In genomic region chr17:3989156-3989886, GRCh38 we compare ENCODE assay signal across 23 cellular contexts. TPM values are rescaled to one million over a fixed set of nuclear protein-coding genes. Genes with fewer than 3 reads are reported as not detected.
DNase-seq lines count a peak whose midpoint lies in the region; ATAC-seq and TF ChIP-seq lines count a peak whose summit lies in the region.
"Had no signal": no experiment of that assay in that cellular context is flagged by ENCODE, and none has a peak within 500 bp of the region (broad histone marks: within the 10 kb centered on the region; RNA-seq: fewer than 3 reads in every experiment).

No MANE protein-coding gene starts in this region.

- intact Hi-C loops in IMR-90 (cut with micrococcal nuclease) (no loop called here), left lung (cut with DNase I) (no loop called here), transverse colon (cut with DNase I; ENCODE audit: low total_unique reads) (loop anchor here (5.0 kb wide), 1 partner anchor 1618 kb away; no protein-coding TSS in a partner anchor)
- intact Hi-C loops in activated T-helper 1 cell treated with anti-CD3 and anti-CD28 coated beads, Interleukin-12 subunit alpha, Interleukin-12 subunit beta, Interleukin-2, Interleukin-4 antibody, amounts not matched to agents 30 ng/mL and 10 ng/mL and 1 ng/mL, durations not matched to agents 14 hours and 24 hours and 36 hours (cut with micrococcal nuclease) = no loop called here

- TF ChIP-seq POLR2A in IMR-90 (IDR thresholded peaks at IDR 0.05; ENCODE audit: low read depth, low read length) = no peak
- TF ChIP-seq POLR2A in transverse colon (IDR thresholded peaks at IDR 0.05) = no peak

- no peak overlapping the region for H3K14ac ChIP-seq in IMR-90 (replicated peaks; ENCODE audit: low read depth, low read length)

- H3K36me3 Mint-ChIP-seq in activated T-helper 1 cell treated with anti-CD3 and anti-CD28 coated beads, Interleukin-12 subunit alpha, Interleukin-12 subunit beta, Interleukin-2, Interleukin-4 antibody, amounts not matched to agents 30 ng/mL and 10 ng/mL and 1 ng/mL, durations not matched to agents 14 hours and 24 hours and 36 hours (ENCODE audit: low read depth) = no peaks in the 10 kb centered on the region
- H3K36me3 Mint-ChIP-seq in T-cell = no peaks in the 10 kb centered on the region

- H3K56ac ChIP-seq in IMR-90 (ENCODE audit: extremely low read depth, insufficient read depth, low read length) = no peak overlapping the region

- H3K79me1 ChIP-seq in IMR-90 (ENCODE audit: low read depth in 1 of 2, low read length in 2 of 2) = no peaks in the 10 kb centered on the region

- CTCF ChIA-PET in IMR-90 (lab: Yijun Ruan, JAX) = no interaction called here
- CTCF ChIA-PET in T-cell (lab: Charles Lee) = no interaction called here

- H3K23ac ChIP-seq in IMR-90 (ENCODE audit: low read depth, low read length) = no peak overlapping the region

- in situ Hi-C loops in IMR-90 (cut with MboI; ENCODE audit: low sequenced_read_pairs) = no loop called here
- in situ Hi-C loops in transverse colon (cut with MboI; ENCODE audit: low pct_ligation_motif_present in 1 of 4, low pct_unique_long_range_greater_than_20kb in 1 of 4, low sequenced_read_pairs in 3 of 4) = no loop called here

- H2BK5ac ChIP-seq in IMR-90 (ENCODE audit: low read depth, low read length, poor library complexity, severe bottlenecking) = no peak overlapping the region

- no peaks in the 10 kb centered on the region for H3K9me1 ChIP-seq in IMR-90 (ENCODE audit: insufficient read depth, low read length)

- peaks cover 12% of the 10 kb centered on the region for H3K27me3 Mint-ChIP-seq in activated T-helper 1 cell treated with anti-CD3 and anti-CD28 coated beads, Interleukin-12 subunit alpha, Interleukin-12 subunit beta, Interleukin-2, Interleukin-4 antibody, amounts not matched to agents 30 ng/mL and 10 ng/mL and 1 ng/mL, durations not matched to agents 14 hours and 24 hours and 36 hours (ENCODE audit: insufficient read depth)
- peaks cover 0 to 2% of the 10 kb centered on the region in 2 donors for H3K27me3 Mint-ChIP-seq in T-cell
- H3K27me3 Mint-ChIP-seq: naive B cell had no signal

- H3K4me2 ChIP-seq in IMR-90 (ENCODE audit: low read depth, low read length) = no peak overlapping the region

- peak overlapping the region; percentile 3; the same call in 1 of the 2 replicates for H2AK5ac ChIP-seq in IMR-90 (ENCODE audit: low read depth, low read length)

- H3K4me1 ChIP-seq in IMR-90 (ENCODE audit: control insufficient read depth, insufficient read depth, low read length) = peaks cover 3% of the 10 kb centered on the region; the same call in 1 of the 2 replicates
- peaks cover 0 to 7% of the 10 kb centered on the region in 2 donors for H3K4me1 ChIP-seq in left lung
- peaks cover 0 to 10% (median 1%) of the 10 kb centered on the region in 4 donors for H3K4me1 ChIP-seq in transverse colon
- H3K4me1 ChIP-seq: psoas muscle had no signal

- no peak overlapping the region for H3K18ac ChIP-seq in IMR-90 (ENCODE audit: low read depth, low read length)

- H4K20me1 ChIP-seq in IMR-90 (ENCODE audit: insufficient read depth, low read length) = no peaks in the 10 kb centered on the region

- dilution Hi-C loops in IMR-90 (cut with HindIII; ENCODE audit: low sequenced_read_pairs, unreplicated experiment) = no loop called here

- BruUV-seq in IMR-90 (replicated peaks; lab: Mats Ljungman, UMichigan) = no TSS peak

- H4K8ac ChIP-seq in IMR-90 (ENCODE audit: low read depth in 2 of 2, low read length in 2 of 2) = no peak overlapping the region

- no peak for TF ChIP-seq CTCF in IMR-90 (conservative IDR thresholded peaks at IDR 0.05; ENCODE audit: low read depth, low read length)
- no peak for TF ChIP-seq CTCF in left lung (IDR thresholded peaks at IDR 0.05)
- no peak for TF ChIP-seq CTCF in transverse colon (IDR thresholded peaks at IDR 0.05)

- no peaks in the 10 kb centered on the region for H3K4me1 Mint-ChIP-seq in activated T-helper 1 cell treated with anti-CD3 and anti-CD28 coated beads, Interleukin-12 subunit alpha, Interleukin-12 subunit beta, Interleukin-2, Interleukin-4 antibody, amounts not matched to agents 30 ng/mL and 10 ng/mL and 1 ng/mL, durations not matched to agents 14 hours and 24 hours and 36 hours (ENCODE audit: low read depth)
- no peaks in the 10 kb centered on the region for H3K4me1 Mint-ChIP-seq in T-cell
- H3K4me1 Mint-ChIP-seq: activated naive CD8-positive, alpha-beta T cell treated with anti-CD3 and anti-CD28 coated beads, Interleukin-2, amount 50 U/mL, for 24 hours; stimulated activated naive CD8-positive, alpha-beta T cell treated with anti-CD3 and anti-CD28 coated beads, Interleukin-15, amount 100 ng/mL, for 72 hours had no signal

- TF ChIP-seq RAD21 in IMR-90 (IDR thresholded peaks at IDR 0.05; ENCODE audit: low read length) = no peak

- no peak overlapping the region for H3K27ac Mint-ChIP-seq in activated T-helper 1 cell treated with anti-CD3 and anti-CD28 coated beads, Interleukin-12 subunit alpha, Interleukin-12 subunit beta, Interleukin-2, Interleukin-4 antibody, amounts not matched to agents 30 ng/mL and 10 ng/mL and 1 ng/mL, durations not matched to agents 14 hours and 24 hours and 36 hours
- no peak overlapping the region for H3K27ac Mint-ChIP-seq in T-cell
- H3K27ac Mint-ChIP-seq: activated CD8-positive, alpha-beta T cell treated with anti-CD3 and anti-CD28 coated beads, Interleukin-2, amount 10 ng/mL, durations not matched to agents 7 days and 5 days; activated naive CD8-positive, alpha-beta T cell treated with anti-CD3 and anti-CD28 coated beads, Interleukin-2, amount 50 U/mL, for 24 hours; naive B cell; stimulated activated naive CD8-positive, alpha-beta T cell treated with anti-CD3 and anti-CD28 coated beads, Interleukin-15, amount 100 ng/mL, for 72 hours had no signal

- no peak overlapping the region for H3K4me3 Mint-ChIP-seq in activated T-helper 1 cell treated with anti-CD3 and anti-CD28 coated beads, Interleukin-12 subunit alpha, Interleukin-12 subunit beta, Interleukin-2, Interleukin-4 antibody, amounts not matched to agents 30 ng/mL and 10 ng/mL and 1 ng/mL, durations not matched to agents 14 hours and 24 hours and 36 hours
- H3K4me3 Mint-ChIP-seq in T-cell = no peak overlapping the region
- H3K4me3 Mint-ChIP-seq: activated CD8-positive, alpha-beta T cell treated with anti-CD3 and anti-CD28 coated beads, Interleukin-2, amount 10 ng/mL, durations not matched to agents 7 days and 5 days; activated naive CD8-positive, alpha-beta T cell treated with anti-CD3 and anti-CD28 coated beads, Interleukin-2, amount 50 U/mL, for 24 hours; stimulated activated naive CD8-positive, alpha-beta T cell treated with anti-CD3 and anti-CD28 coated beads, Interleukin-15, amount 100 ng/mL, for 72 hours had no signal

- TF ChIP-seq EP300 in transverse colon (IDR thresholded peaks at IDR 0.05; ENCODE audit: low read depth) = no peak

- no peak overlapping the region for H2AK9ac ChIP-seq in IMR-90 (replicated peaks; ENCODE audit: low read depth, low read length, poor library complexity)

- POLR2A ChIA-PET in IMR-90 (lab: Charles Lee; ENCODE audit: unreplicated experiment) = no interaction called here
- POLR2A ChIA-PET in T-cell (lab: Charles Lee) = no interaction called here

- H3K27ac ChIP-seq in IMR-90 (ENCODE audit: insufficient read depth, low read length) (no peak overlapping the region), left lung (no peak overlapping the region), transverse colon (no peak overlapping the region)
- H3K27ac ChIP-seq: psoas muscle had no signal

- no peak overlapping the region for H2BK15ac ChIP-seq in IMR-90 (ENCODE audit: low read depth, low read length)

- H3K9ac ChIP-seq in IMR-90 (ENCODE audit: low read depth, low read length) = no peak overlapping the region

- no peak overlapping the region for H2BK120ac ChIP-seq in IMR-90 (ENCODE audit: low read depth, low read length)

- H3K36me3 ChIP-seq in IMR-90 (ENCODE audit: control insufficient read depth, insufficient read depth, low read length) (no peaks in the 10 kb centered on the region), left lung (no peaks in the 10 kb centered on the region), transverse colon (no peaks in the 10 kb centered on the region)

- H3K4me3 ChIP-seq in IMR-90 (ENCODE audit: insufficient read depth, low read depth, low read length) (no peak overlapping the region), left lung (no peak overlapping the region), transverse colon (no peak overlapping the region)
- H3K4me3 ChIP-seq: body of pancreas, psoas muscle had no signal

- DNase-seq in IMR-90 (no peak), dermis microvascular lymphatic vessel endothelial cell (ENCODE audit: low read depth in 2 of 2) (peak; percentile 83 to 87), left lung (no peak), transverse colon (peak; percentile 1), T-cell (no peak)
- no peak for DNase-seq in activated T-helper 1 cell treated with anti-CD3 and anti-CD28 coated beads, Interleukin-12 subunit alpha, Interleukin-12 subunit beta, Interleukin-2, Interleukin-4 antibody, amounts not matched to agents 30 ng/mL and 10 ng/mL and 1 ng/mL, durations not matched to agents 14 hours and 24 hours and 36 hours (ENCODE audit: low spot score)
- DNase-seq: activated CD8-positive, alpha-beta T cell treated with anti-CD3 and anti-CD28 coated beads, Interleukin-2, amount 10 ng/mL, durations not matched to agents 7 days and 5 days; activated effector memory CD4-positive, alpha-beta T cell treated with anti-CD3 and anti-CD28 coated beads, Interleukin-2, amount 50 U/mL, for 16 hours; activated naive CD8-positive, alpha-beta T cell treated with anti-CD3 and anti-CD28 coated beads, Interleukin-2, amount 50 U/mL, for 24 hours; body of pancreas; C1 segment of cervical spinal cord; cerebellar nuclear complex; COR-L47; effector CD4-positive, alpha-beta T cell; Karpas-422; naive B cell; NCI-H1436; NCI-H82; psoas muscle; RPMI8226; stimulated activated naive CD8-positive, alpha-beta T cell treated with anti-CD3 and anti-CD28 coated beads, Interleukin-15, amount 100 ng/mL, for 72 hours; T-helper 2 cell had no signal

- no peak overlapping the region for H2BK20ac ChIP-seq in IMR-90 (ENCODE audit: low read depth, low read length)

- no peak overlapping the region for H4K91ac ChIP-seq in IMR-90 (ENCODE audit: insufficient read depth, low read depth, low read length)

- WGBS in IMR-90 (ENCODE audit: extremely low coverage in 2 of 2, insufficient read length in 1 of 2), 2 experiments = 95% methylated on average over 4 of the region's 20 CpGs; no CpG with 5 or more reads in 1 of the 2 experiments
- WGBS in transverse colon (ENCODE audit: low coverage in 1 of 2), 2 donors = 85 to 100% methylated on average over 3 to 19 of the region's 20 CpGs

- no peak overlapping the region for H2AFZ ChIP-seq in IMR-90 (replicated peaks; ENCODE audit: low read length, poor library complexity)

- H3K9me3 ChIP-seq in IMR-90 (ENCODE audit: control insufficient read depth, insufficient read depth, low read length) = no peaks in the 10 kb centered on the region
- no peaks in the 10 kb centered on the region for H3K9me3 ChIP-seq in left lung
- H3K9me3 ChIP-seq in transverse colon = no peaks in the 10 kb centered on the region
- H3K9me3 ChIP-seq: body of pancreas, psoas muscle had no signal

- no peak overlapping the region for H4K5ac ChIP-seq in IMR-90 (ENCODE audit: low read depth, low read length)

- H3K27me3 ChIP-seq in IMR-90 (ENCODE audit: control insufficient read depth, insufficient read depth, low read length) (peaks cover 5% of the 10 kb centered on the region; the same call in 1 of the 2 replicates), left lung (peaks cover 0 to 12% of the 10 kb centered on the region in 2 donors), transverse colon (no peaks in the 10 kb centered on the region)
- H3K27me3 ChIP-seq: body of pancreas had no signal

- no peaks in the 10 kb centered on the region for H3K9me3 Mint-ChIP-seq in activated T-helper 1 cell treated with anti-CD3 and anti-CD28 coated beads, Interleukin-12 subunit alpha, Interleukin-12 subunit beta, Interleukin-2, Interleukin-4 antibody, amounts not matched to agents 30 ng/mL and 10 ng/mL and 1 ng/mL, durations not matched to agents 14 hours and 24 hours and 36 hours
- H3K9me3 Mint-ChIP-seq in T-cell = peaks cover 0 to 3% (median 0%) of the 10 kb centered on the region in 3 donors
- H3K9me3 Mint-ChIP-seq: activated naive CD8-positive, alpha-beta T cell treated with anti-CD3 and anti-CD28 coated beads, Interleukin-2, amount 50 U/mL, for 24 hours; stimulated activated naive CD8-positive, alpha-beta T cell treated with anti-CD3 and anti-CD28 coated beads, Interleukin-15, amount 100 ng/mL, for 72 hours had no signal

- H3K4ac ChIP-seq in IMR-90 (ENCODE audit: low read depth, low read length) = no peak overlapping the region

- ATAC-seq in IMR-90 (ENCODE audit: low read depth) (no peak), left lung (peak; percentile 35), T-cell (replicated peaks in 1 of 4) (no peak), GM21737 (IDR thresholded peaks at IDR 0.05; ENCODE audit: unreplicated experiment) (no peak)
- ATAC-seq: activated CD8-positive, alpha-beta T cell treated with anti-CD3 and anti-CD28 coated beads, Interleukin-2, amount 10 ng/mL, durations not matched to agents 7 days and 5 days; activated naive CD8-positive, alpha-beta T cell treated with anti-CD3 and anti-CD28 coated beads, Interleukin-2, amount 50 U/mL, for 24 hours; body of pancreas; psoas muscle; stimulated activated naive CD8-positive, alpha-beta T cell treated with anti-CD3 and anti-CD28 coated beads, Interleukin-15, amount 100 ng/mL, for 72 hours had no signal

RNA-seq across cellular contexts. Expression of gene ATP2A3, which starts 25.1 kb away (rescaled TPM):
- total RNA-seq in IMR-90 (2012; rRNA removed) (0.18 and 0.28 TPM in 2 replicates), dermis microvascular lymphatic vessel endothelial cell (under 0.01 TPM in 1 of 2 replicates, not detected in the other), left lung (10 to 100 TPM; 12.7 to 53.5 TPM), transverse colon (100 to 1,000 TPM; 142 to 300 (median 208) TPM), T-cell (100 to 1,000 TPM; 228 to 303 (median 248) TPM)
- 0.63 and 0.76 TPM in 2 replicates for polyA plus RNA-seq in IMR-90 (2012; rRNA removed)
- polyA plus RNA-seq in IMR-90 (2012; cell fraction: cytosol; rRNA removed) = 0.56 and 1.3 TPM in 2 replicates
- polyA plus RNA-seq in IMR-90 (2012; cell fraction: nucleus; rRNA removed; ENCODE audit: low replicate concordance) = 2.3 and 3.6 TPM in 2 replicates
- total RNA-seq in activated T-helper 1 cell treated with anti-CD3 and anti-CD28 coated beads, Interleukin-12 subunit alpha, Interleukin-12 subunit beta, Interleukin-2, Interleukin-4 antibody, amounts not matched to agents 30 ng/mL and 10 ng/mL and 1 ng/mL, durations not matched to agents 14 hours and 24 hours and 36 hours = 107 and 111 TPM in 2 replicates

Comparison
In these comparisons a context has a peak if more than half of its experiments do, and no peak if none do; other contexts are left out.
1. DNase-seq: peak in dermis microvascular lymphatic vessel endothelial cell (2 of 2) and transverse colon (single experiment); none in IMR-90 (single experiment), left lung (0 of 2), activated T-helper 1 cell treated with anti-CD3 and anti-CD28 coated beads, Interleukin-12 subunit alpha, Interleukin-12 subunit beta, Interleukin-2, Interleukin-4 antibody, amounts not matched to agents 30 ng/mL and 10 ng/mL and 1 ng/mL, durations not matched to agents 14 hours and 24 hours and 36 hours (single experiment) and T-cell (0 of 34).
2. RNA of gene ATP2A3, which starts 25.1 kb away (total RNA-seq): 142 to 300 TPM in transverse colon, 228 to 303 TPM in T-cell, 107 to 111 TPM in activated T-helper 1 cell treated with anti-CD3 and anti-CD28 coated beads, Interleukin-12 subunit alpha, Interleukin-12 subunit beta, Interleukin-2, Interleukin-4 antibody, amounts not matched to agents 30 ng/mL and 10 ng/mL and 1 ng/mL, durations not matched to agents 14 hours and 24 hours and 36 hours and 12.7 to 53.5 TPM in left lung; 0.18 to 0.28 TPM in IMR-90 and under 0.01 TPM in dermis microvascular lymphatic vessel endothelial cell; every median in the first group is over 10 times any median in the second.